Comparison of ENCODE assay signal across 8 cellular contexts in genomic region chr16:29974291-29975133, GRCh38. TPM values are rescaled to one million over a fixed set of nuclear protein-coding genes. Genes with fewer than 3 reads are reported as not detected.
DNase-seq lines count a peak whose midpoint lies in the region; ATAC-seq, FAIRE-seq and TF ChIP-seq lines count a peak whose summit lies in the region.

No MANE protein-coding gene starts in this region.

- intact Hi-C loops in activated CD4-positive, alpha-beta memory T cell treated with anti-CD3 and anti-CD28 coated beads for 36 hours (cut with micrococcal nuclease): no loop called here

- no peaks in the 10 kb centered on the region for H3K27me3 Mint-ChIP-seq in activated CD4-positive, alpha-beta memory T cell treated with anti-CD3 and anti-CD28 coated beads for 36 hours

- H3K27me3 ChIP-seq in AG04450 (ENCODE audit: control insufficient read depth, insufficient read depth, low read length) (no peaks in the 10 kb centered on the region), neutrophil (no peaks in the 10 kb centered on the region)

- peaks cover 20% of the 10 kb centered on the region for H3K36me3 ChIP-seq in neutrophil

- no peaks in the 10 kb centered on the region; the same call in 1 of the 2 replicates for H3K9me3 ChIP-seq in AG04450 (ENCODE audit: control insufficient read depth, insufficient read depth, low read length)
- no peaks in the 10 kb centered on the region for H3K9me3 ChIP-seq in neutrophil

- no peak for FAIRE-seq in frontal cortex (lab: Jason Lieb, UNC)

- peak overlapping the region; percentile 89 for H3K4me3 Mint-ChIP-seq in activated CD4-positive, alpha-beta memory T cell treated with anti-CD3 and anti-CD28 coated beads for 36 hours

- H3K4me1 ChIP-seq in neutrophil (ENCODE audit: control insufficient read depth in 1 of 2, insufficient read depth in 1 of 2, low read depth in 1 of 2, low read length in 1 of 2): peaks cover 37 to 38% of the 10 kb centered on the region in 2 experiments

- peak overlapping the region; percentile 31 for H3K27ac ChIP-seq in AG04450 (ENCODE audit: low read depth, low read length)
- peak overlapping the region; percentile 88 for H3K27ac ChIP-seq in neutrophil

- H3K27ac Mint-ChIP-seq in activated CD4-positive, alpha-beta memory T cell treated with anti-CD3 and anti-CD28 coated beads for 36 hours: peak overlapping the region; percentile 86

- POLR2A ChIA-PET in AG04450 (lab: Yijun Ruan, JAX): interaction anchor here (0.6 to 1.5 kb wide), 3 partner anchors 31 to 298 kb away, joined by 5 to 7 read pairs (median 5); no protein-coding TSS in a partner anchor
- POLR2A ChIA-PET in activated CD4-positive, alpha-beta memory T cell treated with anti-CD3 and anti-CD28 coated beads for 36 hours (lab: Charles Lee): interaction anchor here (0.6 to 2.3 kb wide), 6 partner anchors 13 to 148 kb away, joined by 3 to 25 read pairs (median 10); partner anchors contain the start of genes ALDOA, HIRIP3, INO80E and KCTD13

- TF ChIP-seq CTCF in AG04450 (IDR thresholded peaks at IDR 0.05; ENCODE audit: low read depth, low read length): no peak
- TF ChIP-seq CTCF in neutrophil (IDR thresholded peaks at IDR 0.05): no peak

- H3K4me3 ChIP-seq in AG04450 (ENCODE audit: low read depth, low read length): peak overlapping the region; percentile 92
- peak overlapping the region; percentile 96 to 98 for H3K4me3 ChIP-seq in neutrophil (ENCODE audit: low read depth in 1 of 2, low read length in 1 of 2)

- H3K36me3 Mint-ChIP-seq in activated CD4-positive, alpha-beta memory T cell treated with anti-CD3 and anti-CD28 coated beads for 36 hours: peaks cover 24% of the 10 kb centered on the region

- H3K4me1 Mint-ChIP-seq in activated CD4-positive, alpha-beta memory T cell treated with anti-CD3 and anti-CD28 coated beads for 36 hours (ENCODE audit: low read depth): peaks cover 34% of the 10 kb centered on the region

- CTCF ChIA-PET in AG04450 (lab: Charles Lee): interaction anchor here (2.4 kb wide), 1 partner anchor 126 kb away, joined by 12 read pairs; no protein-coding TSS in a partner anchor
- CTCF ChIA-PET in activated CD4-positive, alpha-beta memory T cell treated with anti-CD3 and anti-CD28 coated beads for 36 hours (lab: Charles Lee): interaction anchor here (1.0 to 1.7 kb wide), 4 partner anchors 57 to 282 kb away, joined by 3 to 6 read pairs (median 3); partner anchors contain the start of gene TLCD3B

- no peak for DNase-seq in AG04450 (ENCODE audit: low read depth, low spot score)
- peak; percentile 43 for DNase-seq in activated CD4-positive, alpha-beta memory T cell treated with anti-CD3 and anti-CD28 coated beads for 36 hours
- peak; percentile 36 to 59 for DNase-seq in frontal cortex (ENCODE audit: low spot score in 2 of 2)
- DNase-seq in NCI-H526 (lab: John Stamatoyannopoulos, UW): no peak
- no peak for DNase-seq in NCI-H2029 (lab: John Stamatoyannopoulos, UW)

- ATAC-seq in GM21528 (IDR thresholded peaks at IDR 0.05; ENCODE audit: low FRiP score, unreplicated experiment) (peak; percentile 10), HG03039 (IDR thresholded peaks at IDR 0.05; ENCODE audit: unreplicated experiment) (no peak)

- peaks cover 6% of the 10 kb centered on the region for H3K9me3 Mint-ChIP-seq in activated CD4-positive, alpha-beta memory T cell treated with anti-CD3 and anti-CD28 coated beads for 36 hours

RNA-seq across cellular contexts. Expression of gene TAOK2, which starts 0.8 kb away (rescaled TPM):
- 16.9 and 18.2 TPM in 2 replicates for polyA plus RNA-seq in AG04450 (2011; rRNA removed)
- polyA minus RNA-seq in AG04450 (2011; rRNA and poly(A)+ RNA removed): 29.3 and 32.3 TPM in 2 replicates
- total RNA-seq in activated CD4-positive, alpha-beta memory T cell treated with anti-CD3 and anti-CD28 coated beads for 36 hours: 10 to 100 TPM; 27.2 to 28.2 TPM
- total RNA-seq in frontal cortex: 58.3 TPM

RNA-seq across cellular contexts. Expression of gene TMEM219, which starts 12.6 kb away (rescaled TPM):
- 88.6 and 107 TPM in 2 replicates for polyA plus RNA-seq in AG04450 (2011; rRNA removed)
- polyA minus RNA-seq in AG04450 (2011; rRNA and poly(A)+ RNA removed): 59.3 and 76.3 TPM in 2 replicates
- total RNA-seq in activated CD4-positive, alpha-beta memory T cell treated with anti-CD3 and anti-CD28 coated beads for 36 hours: 10 to 100 TPM; 57.1 to 64.8 TPM
- total RNA-seq in frontal cortex: 26.9 TPM

RNA-seq across cellular contexts. Expression of gene HIRIP3, which starts 20.9 kb away (rescaled TPM):
- polyA plus RNA-seq in AG04450 (2011; rRNA removed): 2.5 and 3.8 TPM in 2 replicates
- polyA minus RNA-seq in AG04450 (2011; rRNA and poly(A)+ RNA removed): 2.1 and 2.2 TPM in 2 replicates
- 10 to 100 TPM; 40.5 to 40.6 TPM for total RNA-seq in activated CD4-positive, alpha-beta memory T cell treated with anti-CD3 and anti-CD28 coated beads for 36 hours
- total RNA-seq in frontal cortex: 12.6 TPM

RNA-seq across cellular contexts. Expression of gene INO80E, which starts 21.5 kb away (rescaled TPM):
- polyA plus RNA-seq in AG04450 (2011; rRNA removed): 27.3 and 27.5 TPM in 2 replicates
- polyA minus RNA-seq in AG04450 (2011; rRNA and poly(A)+ RNA removed): 8.6 and 10.1 TPM in 2 replicates
- total RNA-seq in activated CD4-positive, alpha-beta memory T cell treated with anti-CD3 and anti-CD28 coated beads for 36 hours: 10 to 100 TPM; 84.1 to 94.0 TPM
- 22.0 TPM for total RNA-seq in frontal cortex

RNA-seq across cellular contexts. Expression of gene DOC2A, which starts 36.3 kb away (rescaled TPM):
- 0.22 and 0.46 TPM in 2 replicates for polyA plus RNA-seq in AG04450 (2011; rRNA removed)
- 0.39 and 0.87 TPM in 2 replicates for polyA minus RNA-seq in AG04450 (2011; rRNA and poly(A)+ RNA removed)
- total RNA-seq in activated CD4-positive, alpha-beta memory T cell treated with anti-CD3 and anti-CD28 coated beads for 36 hours: under 1 TPM; 0.33 to 0.34 TPM
- 11.8 TPM for total RNA-seq in frontal cortex

Comparison
In these comparisons a context has a peak if more than half of its experiments do, and no peak if none do; other contexts are left out.
1. DNase-seq: peak in activated CD4-positive, alpha-beta memory T cell treated with anti-CD3 and anti-CD28 coated beads for 36 hours (single experiment) and frontal cortex (2 of 2); none in AG04450 (single experiment), NCI-H526 (0 of 2) and NCI-H2029 (single experiment).